8 cellular contexts compared by ENCODE assay signal in the genomic region with DNA sequence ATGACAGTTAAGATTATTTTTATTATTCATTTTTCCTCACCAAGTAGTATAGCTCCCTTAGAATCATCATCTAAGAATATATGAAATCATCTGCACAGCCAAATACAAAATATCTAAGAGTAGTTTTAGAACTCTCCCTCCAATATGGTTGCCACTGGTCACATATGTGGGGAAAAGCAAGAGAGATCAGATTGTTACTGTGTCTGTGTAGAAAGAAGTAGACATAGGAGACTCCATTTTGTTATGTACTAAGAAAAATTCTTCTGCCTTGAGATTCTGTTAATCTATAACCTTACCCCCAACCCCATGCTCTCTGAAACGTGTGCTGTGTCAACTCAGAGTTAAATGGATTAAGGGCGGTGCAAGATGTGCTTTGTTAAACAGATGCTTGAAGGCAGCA. TPM values are rescaled to one million over a fixed set of nuclear protein-coding genes. Genes with fewer than 3 reads are reported as not detected.
DNase-seq lines count a peak whose midpoint lies in the region; ATAC-seq, FAIRE-seq and TF ChIP-seq lines count a peak whose summit lies in the region.
"Not testable (repeated sequence)": the region's sequence is repeated elsewhere in the genome, so short reads cannot be mapped to it uniquely, and the experiment has no call there.

No MANE protein-coding gene starts in this region.

- CTCF ChIA-PET in A549 (lab: Yijun Ruan, JAX); HepG2 (lab: Yijun Ruan, JAX; ENCODE audit: low intra/inter-chr PET ratio, low total read pairs): not testable (repeated sequence)
- CTCF ChIA-PET in WTC11 (lab: Charles Lee) = interaction anchor here (1.1 kb wide), 1 partner anchor 31 kb away, joined by 3 read pairs; no protein-coding TSS in a partner anchor

- H2AFZ ChIP-seq in GM23338; HepG2 (ENCODE audit: low read length): not testable (repeated sequence)

- TF ChIP-seq RAD21 in A549 (conservative IDR thresholded peaks at IDR 0.05 in 1 of 2, IDR thresholded peaks at IDR 0.05 in 1 of 2); HepG2 (CRISPR knock-in tag; IDR thresholded peaks at IDR 0.05): not testable (repeated sequence)

- WGBS in A549 (ENCODE audit: missing lambda C conversion rate) = 0% methylated on average over 2 of the region's 2 CpGs
- 0% methylated on average over 2 of the region's 2 CpGs for WGBS in HepG2 (ENCODE audit: low lambda C conversion rate)

- POLR2A ChIA-PET in A549 (lab: Yijun Ruan, JAX); WTC11 (lab: Charles Lee); HepG2 (lab: Yijun Ruan, JAX): not testable (repeated sequence)

- in situ Hi-C loops in HepG2 (cut with HindIII; ENCODE audit: extremely low pct_ligation_motif_present, low pct_unique_long_range_greater_than_20kb) = not testable (repeated sequence)

- not testable (repeated sequence) for H4K20me1 ChIP-seq in GM23338 (replicated peaks; ENCODE audit: insufficient read depth); HepG2 (ENCODE audit: insufficient read depth, low read length)

- peaks cover 13% of the 10 kb centered on the region for H3K4me1 Mint-ChIP-seq in GM23338
- peaks cover 40% of the 10 kb centered on the region for H3K4me1 Mint-ChIP-seq in WTC11
- H3K4me1 Mint-ChIP-seq in glutamatergic neuron (ENCODE audit: low read depth, unreplicated experiment); type B pancreatic cell (ENCODE audit: unreplicated experiment): not testable (repeated sequence)

- H3F3A ChIP-seq in GM23338 (replicated peaks; ENCODE audit: low read depth) = not testable (repeated sequence)

- H3K9ac ChIP-seq in HUES6 (ENCODE audit: low read length) = peak overlapping the region; percentile 84
- H3K9ac ChIP-seq in HepG2 (ENCODE audit: insufficient read depth, low read depth, low read length) = not testable (repeated sequence)

- H3K27me3 ChIP-seq in GM23338 (ENCODE audit: insufficient read depth); HUES6 (ENCODE audit: control insufficient read depth, insufficient read depth, low read length); HepG2 (ENCODE audit: control insufficient read depth in 1 of 2, insufficient read depth in 2 of 2, low read length in 2 of 2): not testable (repeated sequence)

- not testable (repeated sequence) for H3K9me3 ChIP-seq in A549; HUES6 (ENCODE audit: control insufficient read depth, insufficient read depth, low read depth, low read length); HepG2 (ENCODE audit: low read length)

- H3K4me3 ChIP-seq in A549; GM23338; HepG2 (replicated peaks in 1 of 3; ENCODE audit: insufficient read depth in 1 of 3, low read depth in 2 of 3, low read length in 3 of 3): not testable (repeated sequence)
- peak overlapping the region; percentile 46 for H3K4me3 ChIP-seq in HUES6 (ENCODE audit: low read depth, low read length)

- H3K27ac Mint-ChIP-seq in GM23338 = peak overlapping the region; percentile 24; the same call in 1 of the 2 replicates
- H3K27ac Mint-ChIP-seq in WTC11 = peak overlapping the region; percentile 71
- peak overlapping the region; percentile 75 for H3K27ac Mint-ChIP-seq in glutamatergic neuron (ENCODE audit: unreplicated experiment)
- peak overlapping the region; percentile 34 for H3K27ac Mint-ChIP-seq in type B pancreatic cell

- TF ChIP-seq CTCF in A549 (IDR thresholded peaks at IDR 0.05); GM23338 (conservative IDR thresholded peaks at IDR 0.05; ENCODE audit: low read depth in 2 of 2); WTC11 (IDR thresholded peaks at IDR 0.05); glutamatergic neuron (IDR thresholded peaks at IDR 0.05; ENCODE audit: partially characterized antibody, unreplicated experiment); HepG2 (CRISPR knock-in tag; IDR thresholded peaks at IDR 0.05); type B pancreatic cell (conservative IDR thresholded peaks at IDR 0.05): not testable (repeated sequence)

- intact Hi-C loops in HepG2 (cut with micrococcal nuclease; ENCODE audit: unreplicated experiment) = not testable (repeated sequence)

- not testable (repeated sequence) for H3K36me3 ChIP-seq in GM23338 (ENCODE audit: insufficient read depth); HUES6 (ENCODE audit: control insufficient read depth, insufficient read depth, low read length); HepG2 (replicated peaks in 1 of 2; ENCODE audit: control insufficient read depth in 1 of 2, insufficient read depth in 2 of 2, low read length in 2 of 2)

- 0 out of 3 replicates have a peak overlapping the region, but pooled peaks have one; percentile 3 for H3K4me2 ChIP-seq in A549
- peak overlapping the region; percentile 36; the same call in 1 of the 2 replicates for H3K4me2 ChIP-seq in GM23338
- H3K4me2 ChIP-seq in HepG2 (ENCODE audit: low read depth, low read length) = peak overlapping the region; percentile 39; the same call in 1 of the 2 replicates

- not testable (repeated sequence) for H3K4me3 Mint-ChIP-seq in GM23338, type B pancreatic cell
- H3K4me3 Mint-ChIP-seq in WTC11 (peak overlapping the region; percentile 27; the same call in 1 of the 2 replicates), glutamatergic neuron (ENCODE audit: unreplicated experiment) (peak overlapping the region; percentile 49)

- not testable (repeated sequence) for H3K9me3 Mint-ChIP-seq in GM23338; WTC11; glutamatergic neuron (ENCODE audit: unreplicated experiment); type B pancreatic cell

- BruUV-seq in HepG2 (replicated peaks; lab: Mats Ljungman, UMichigan) = not testable (repeated sequence)

- not testable (repeated sequence) for H3K9me2 ChIP-seq in GM23338 (ENCODE audit: insufficient read depth)

- ATAC-seq in A549, GM23338, WTC11, HepG2: not testable (repeated sequence)

- H3K27ac ChIP-seq in A549; HepG2 (ENCODE audit: extremely low read length, insufficient read depth, low read length): not testable (repeated sequence)
- H3K27ac ChIP-seq in GM23338 (ENCODE audit: low read depth) = peak overlapping the region; percentile 99
- H3K27ac ChIP-seq in HUES6 (ENCODE audit: low read depth, low read length) = peak overlapping the region; percentile 94

- not testable (repeated sequence) for DNase-seq in A549 (ENCODE audit: low read depth in 1 of 2, low spot score in 1 of 2); GM23338 (ENCODE audit: low spot score); WTC11 (ENCODE audit: low spot score); glutamatergic neuron; HepG2 (ENCODE audit: low spot score); type B pancreatic cell (ENCODE audit: extremely low spot score, unreplicated experiment)
- DNase-seq in NCI-H82 treated with DMSO at 0.1 percent for 48 hours (lab: John Stamatoyannopoulos, UW; ENCODE audit: unreplicated experiment) = peak; percentile 68

- TF ChIP-seq POLR2A in A549 (IDR thresholded peaks at IDR 0.05; ENCODE audit: low read length); HepG2 (IDR thresholded peaks at IDR 0.05; ENCODE audit: insufficient read depth in 1 of 2, low read depth in 2 of 2, low read length in 2 of 2): not testable (repeated sequence)

- not testable (repeated sequence) for H3K36me3 Mint-ChIP-seq in GM23338 (ENCODE audit: low read depth); WTC11; glutamatergic neuron (ENCODE audit: unreplicated experiment); type B pancreatic cell

- H3K4me1 ChIP-seq in A549 = peaks cover 20% of the 10 kb centered on the region
- H3K4me1 ChIP-seq in GM23338 (ENCODE audit: insufficient read depth) = peaks cover 48% of the 10 kb centered on the region
- peaks cover 44% of the 10 kb centered on the region for H3K4me1 ChIP-seq in HUES6 (ENCODE audit: control insufficient read depth, insufficient read depth, low read length)
- peaks cover 20% of the 10 kb centered on the region for H3K4me1 ChIP-seq in HepG2 (ENCODE audit: insufficient read depth, low read length)

- H3K79me2 ChIP-seq in GM23338 (replicated peaks; ENCODE audit: insufficient read depth); HepG2 (ENCODE audit: insufficient read depth, low read length): not testable (repeated sequence)

- not testable (repeated sequence) for TF ChIP-seq EP300 in A549 (IDR thresholded peaks at IDR 0.05); HepG2 (IDR thresholded peaks at IDR 0.05; ENCODE audit: low read depth in 2 of 2, low read length in 2 of 2); HepG2 (CRISPR knock-in tag; IDR thresholded peaks at IDR 0.05; ENCODE audit: borderline replicate concordance)

- FAIRE-seq in A549 (lab: Jason Lieb, UNC); HepG2 (lab: Jason Lieb, UNC): not testable (repeated sequence)

- not testable (repeated sequence) for H3K27me3 Mint-ChIP-seq in GM23338 (ENCODE audit: insufficient read depth, low read depth, poor library complexity); WTC11 (ENCODE audit: low read depth); glutamatergic neuron (ENCODE audit: unreplicated experiment); type B pancreatic cell

RNA-seq across cellular contexts. Expression of gene WASL, which starts 31.7 kb away (rescaled TPM):
- polyA plus RNA-seq in A549 (2011; rRNA removed) (18.5 and 21.2 TPM in 2 replicates), A549 (2017; fragmentation: RNase III; extraction: RNeasy Plus Mini Kit Qiagen cat#74134 plus additional on column Dnase treatment) (18.6 to 21.0 TPM (median 20.2 TPM) in 3 replicates), GM23338 (2016; fragmentation: Nextera tagmentation; extraction: Ambion mirVana) (35.6 and 36.4 TPM in 2 replicates), HepG2 (2011; rRNA removed) (7.4 and 7.9 TPM in 2 replicates)
- 7.1 and 9.5 TPM in 2 replicates for polyA plus RNA-seq in A549 (2012; cell fraction: cytosol; rRNA removed)
- 5.2 and 5.6 TPM in 2 replicates for polyA plus RNA-seq in A549 (2012; cell fraction: nucleus; rRNA removed)
- polyA minus RNA-seq in A549 (2011; rRNA and poly(A)+ RNA removed) = 6.2 and 7.5 TPM in 2 replicates
- 45.3 and 57.0 TPM in 2 replicates for total RNA-seq in GM23338 (2014; rRNA removed; shearing (Covaris generic))
- total RNA-seq in WTC11 (2021) (29.9 to 34.4 TPM (median 30.0 TPM) in 3 replicates), glutamatergic neuron (ENCODE audit: unreplicated experiment) (33.0 TPM), HepG2 (2016; rRNA removed; fragmentation: Illumina TruSeq; extraction: Trizol) (12.8 and 18.7 TPM in 2 replicates), type B pancreatic cell (ENCODE audit: low replicate concordance) (34.4 and 47.5 TPM in 2 replicates)
- 3.0 and 3.2 TPM in 2 replicates for total RNA-seq in HepG2 (2016; cell fraction: cytosol; rRNA removed; fragmentation: Illumina TruSeq; extraction: Trizol; ENCODE audit: low read depth)
- total RNA-seq in HepG2 (2016; cell fraction: insoluble cytoplasmic fraction; rRNA removed; fragmentation: Illumina TruSeq; extraction: Trizol) = 13.0 and 16.0 TPM in 2 replicates
- total RNA-seq in HepG2 (2016; cell fraction: membrane; rRNA removed; fragmentation: Illumina TruSeq; extraction: Trizol) = 15.3 and 16.6 TPM in 2 replicates
- total RNA-seq in HepG2 (2016; cell fraction: nucleus; rRNA removed; fragmentation: Illumina TruSeq; extraction: Trizol) = 19.0 and 19.2 TPM in 2 replicates
- 3.5 and 5.6 TPM in 2 replicates for polyA plus RNA-seq in HepG2 (2011; cell fraction: cytosol; rRNA removed)
- 5.9 and 6.1 TPM in 2 replicates for polyA plus RNA-seq in HepG2 (2011; cell fraction: nucleus; rRNA removed)
- 16.9 and 18.9 TPM in 2 replicates for polyA plus RNA-seq in HepG2 (2012)
- polyA plus RNA-seq in HepG2 (2016; cell fraction: cytosol; fragmentation: Illumina TruSeq; extraction: Trizol; ENCODE audit: low read depth) = 1.6 and 2.1 TPM in 2 replicates
- polyA plus RNA-seq in HepG2 (2016; cell fraction: insoluble cytoplasmic fraction; fragmentation: Illumina TruSeq; extraction: Trizol; ENCODE audit: low read depth) = 22.0 and 25.2 TPM in 2 replicates
- polyA plus RNA-seq in HepG2 (2016; cell fraction: membrane; fragmentation: Illumina TruSeq; extraction: Trizol; ENCODE audit: low read depth) = 10.0 and 10.9 TPM in 2 replicates
- polyA plus RNA-seq in HepG2 (2016; cell fraction: nucleus; fragmentation: Illumina TruSeq; extraction: Trizol; ENCODE audit: insufficient read depth, low read depth) = 14.1 and 14.5 TPM in 2 replicates
- polyA minus RNA-seq in HepG2 (2011; rRNA and poly(A)+ RNA removed; ENCODE audit: low replicate concordance) = 5.6 and 8.7 TPM in 2 replicates
- 6.8 and 9.4 TPM in 2 replicates for polyA minus RNA-seq in HepG2 (2011; cell fraction: cytosol; rRNA and poly(A)+ RNA removed)
- 30.8 and 37.2 TPM in 2 replicates for polyA minus RNA-seq in HepG2 (2011; cell fraction: nucleus; rRNA and poly(A)+ RNA removed)

Comparison
In these comparisons a context has a peak if more than half of its experiments do, and no peak if none do; other contexts are left out.
1. H3K27ac Mint-ChIP-seq: peak in every context shown above with its lines; median percentile 75 in glutamatergic neuron; 71 in WTC11; 34 in type B pancreatic cell; 24 in GM23338.